In the genomic region with DNA sequence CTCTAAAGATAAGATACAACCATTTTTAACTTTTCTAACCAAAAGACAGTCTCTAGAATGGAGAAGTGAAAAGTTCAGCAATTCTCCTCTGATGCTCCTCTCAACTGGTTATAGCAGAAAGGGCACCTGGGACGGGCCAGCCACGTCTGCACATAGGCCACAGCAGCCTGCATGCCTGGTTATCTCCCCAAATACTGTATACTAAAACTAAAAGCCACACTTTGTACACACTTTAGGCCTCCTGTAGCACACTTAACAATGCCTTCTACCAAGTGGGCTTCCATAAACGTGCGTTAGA, we compare ENCODE assay signal across 13 cellular contexts.
DNase-seq lines count a peak whose midpoint lies in the region; ATAC-seq and TF ChIP-seq lines count a peak whose summit lies in the region.
"Had no signal": no experiment of that assay in that cellular context is flagged by ENCODE, and none has a peak within 500 bp of the region (broad histone marks: within the 10 kb centered on the region; RNA-seq: fewer than 3 reads in every experiment).

No MANE protein-coding gene starts in this region.

- in situ Hi-C loops in GM13976 (cut with MboI; ENCODE audit: low sequenced_read_pairs, unreplicated experiment): no loop called here

- peak overlapping the region; percentile 70 for H3K27ac Mint-ChIP-seq in activated T-helper 17 cell treated with anti-CD3 and anti-CD28 coated beads, Interleukin-2, amount 50 U/mL, for 72 hours

- intact Hi-C loops in vagina (cut with DNase I): no loop called here

- H3K4me3 ChIP-seq in foreskin fibroblast (ENCODE audit: low read depth in 1 of 2, low read length in 2 of 2) (no peak overlapping the region), vagina (no peak overlapping the region)
- H3K4me3 ChIP-seq: K562 had no signal

- TF ChIP-seq POLR2A in vagina (IDR thresholded peaks at IDR 0.05): no peak

- no peak overlapping the region for H3K27ac ChIP-seq in vagina

- no peaks in the 10 kb centered on the region for H3K36me3 ChIP-seq in vagina

- ATAC-seq in GM19463 (IDR thresholded peaks at IDR 0.05; ENCODE audit: unreplicated experiment) (peak; percentile 62), HG03095 (IDR thresholded peaks at IDR 0.05; ENCODE audit: unreplicated experiment) (peak; percentile 76)
- no peak for ATAC-seq in activated T-helper 17 cell treated with anti-CD3 and anti-CD28 coated beads, Interleukin-2, amount 50 U/mL, for 72 hours (replicated peaks)
- ATAC-seq: K562 had no signal

- H3K4me1 Mint-ChIP-seq in activated T-helper 17 cell treated with anti-CD3 and anti-CD28 coated beads, Interleukin-2, amount 50 U/mL, for 72 hours: peaks cover 59% of the 10 kb centered on the region

- peaks cover 59% of the 10 kb centered on the region for H3K36me3 Mint-ChIP-seq in activated T-helper 17 cell treated with anti-CD3 and anti-CD28 coated beads, Interleukin-2, amount 50 U/mL, for 72 hours (ENCODE audit: low read depth)

- no peaks in the 10 kb centered on the region for H3K9me3 Mint-ChIP-seq in activated T-helper 17 cell treated with anti-CD3 and anti-CD28 coated beads, Interleukin-2, amount 50 U/mL, for 72 hours

- H3K27me3 ChIP-seq in vagina: no peaks in the 10 kb centered on the region

- TF ChIP-seq CTCF in GM13976 (IDR thresholded peaks at IDR 0.05; ENCODE audit: borderline replicate concordance, control extremely low read depth, extremely low read depth, insufficient read depth, missing control alignments) (no peak), foreskin fibroblast (IDR thresholded peaks at IDR 0.05; ENCODE audit: low read depth, low read length) (no peak), vagina (IDR thresholded peaks at IDR 0.05) (no peak)

- DNase-seq in GM13976 (ENCODE audit: low spot score) (peak; percentile 62), GM03348 (ENCODE audit: low spot score) (no peak), foreskin fibroblast (no peak), NCI-H2227 (lab: John Stamatoyannopoulos, UW; ENCODE audit: unreplicated experiment) (no peak), vagina (ENCODE audit: extremely low spot score in 2 of 2) (no peak)
- DNase-seq: activated effector memory CD4-positive, alpha-beta T cell treated with anti-CD3 and anti-CD28 coated beads, Interleukin-2, amount 50 U/mL, for 16 hours; EL; Right ventricle myocardium superior; stimulated activated CD4-positive, alpha-beta T cell treated with anti-CD3 and anti-CD28 coated beads, Interleukin-4, amount 100 ng/mL, for 24 hours had no signal

- H3K4me3 Mint-ChIP-seq in activated T-helper 17 cell treated with anti-CD3 and anti-CD28 coated beads, Interleukin-2, amount 50 U/mL, for 72 hours: peak overlapping the region; percentile 16

- peaks cover 4% of the 10 kb centered on the region for H3K4me1 ChIP-seq in vagina

- H3K9me3 ChIP-seq in vagina: no peaks in the 10 kb centered on the region

- H3K27me3 Mint-ChIP-seq in activated T-helper 17 cell treated with anti-CD3 and anti-CD28 coated beads, Interleukin-2, amount 50 U/mL, for 72 hours: no peaks in the 10 kb centered on the region
